Comparison of ENCODE assay signal across 33 cellular contexts in the genomic region with DNA sequence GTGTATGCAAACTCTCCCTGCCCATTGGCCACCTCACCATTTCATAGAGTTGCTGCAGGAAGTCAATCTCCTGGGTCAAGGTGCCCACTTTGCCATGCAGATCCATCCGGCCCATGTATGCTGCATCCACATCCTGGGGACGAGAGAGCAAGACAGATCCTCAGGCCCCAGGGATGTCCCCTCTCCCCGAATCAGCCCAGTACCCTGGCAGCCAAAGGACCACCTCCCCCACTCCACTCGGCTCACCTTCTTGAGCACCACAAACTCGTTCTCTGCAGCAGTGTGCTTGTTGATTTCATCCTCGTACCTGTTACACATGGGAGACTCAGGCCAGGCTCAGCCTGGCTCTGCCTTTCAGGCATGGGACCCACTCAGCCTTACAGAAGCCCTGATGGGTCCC. TPM values are rescaled to one million over a fixed set of nuclear protein-coding genes. Genes with fewer than 3 reads are reported as not detected.
"Had no signal": no experiment of that assay in that cellular context is flagged by ENCODE, and none has a peak within 500 bp of the region (broad histone marks: within the 10 kb centered on the region; RNA-seq: fewer than 3 reads in every experiment).

No MANE protein-coding gene starts in this region.

- H3K36me3 Mint-ChIP-seq: activated naive CD4-positive, alpha-beta T cell treated with anti-CD3 and anti-CD28 coated beads, Interleukin-2, amount 50 U/mL, for 72 hours; IgD-negative memory B cell had no signal

- H3K27ac Mint-ChIP-seq: activated CD4-positive, alpha-beta T cell treated with anti-CD3 and anti-CD28 coated beads, Interleukin-2, amount 10 ng/mL, durations not matched to agents 24 days and 14 days; activated CD8-positive, alpha-beta T cell treated with anti-CD3 and anti-CD28 coated beads for 36 hours; activated naive CD4-positive, alpha-beta T cell treated with anti-CD3 and anti-CD28 coated beads for 36 hours; activated naive CD4-positive, alpha-beta T cell treated with anti-CD3 and anti-CD28 coated beads, Interleukin-2, amount 50 U/mL, for 72 hours; activated T-helper 1 cell treated with anti-CD3 and anti-CD28 coated beads, Interleukin-12 subunit alpha, Interleukin-12 subunit beta, Interleukin-2, Interleukin-4 antibody, amounts not matched to agents 30 ng/mL and 10 ng/mL and 1 ng/mL, durations not matched to agents 14 hours and 24 hours and 36 hours; IgD-negative memory B cell; T-helper 1 cell treated with Interleukin-12 subunit alpha and Interleukin-12 subunit beta and Interleukin-4 antibody, amounts not matched to agents 30 μg/mL and 1 μg/mL, for 36 hours; T-helper 2 cell treated with Interferon-gamma antibody and Interleukin-4, amounts not matched to agents 5 μg/mL and 100 μg/mL, for 36 hours had no signal

- H3K4me3 Mint-ChIP-seq: activated CD4-positive, alpha-beta T cell treated with anti-CD3 and anti-CD28 coated beads, Interleukin-2, amount 10 ng/mL, durations not matched to agents 24 days and 14 days; activated CD8-positive, alpha-beta T cell treated with anti-CD3 and anti-CD28 coated beads for 36 hours; activated naive CD4-positive, alpha-beta T cell treated with anti-CD3 and anti-CD28 coated beads for 36 hours; activated T-cell treated with anti-CD3 and anti-CD28 coated beads, Interleukin-2, amount 50 U/mL, for 4 hours; activated T-helper 1 cell treated with anti-CD3 and anti-CD28 coated beads, Interleukin-12 subunit alpha, Interleukin-12 subunit beta, Interleukin-2, Interleukin-4 antibody, amounts not matched to agents 30 ng/mL and 10 ng/mL and 1 ng/mL, durations not matched to agents 14 hours and 24 hours and 36 hours; IgD-negative memory B cell; T-helper 1 cell treated with Interleukin-12 subunit alpha and Interleukin-12 subunit beta and Interleukin-4 antibody, amounts not matched to agents 30 μg/mL and 1 μg/mL, for 36 hours; T-helper 2 cell treated with Interferon-gamma antibody and Interleukin-4, amounts not matched to agents 5 μg/mL and 100 μg/mL, for 36 hours had no signal

- ATAC-seq: activated CD8-positive, alpha-beta T cell treated with anti-CD3 and anti-CD28 coated beads for 36 hours; activated naive CD4-positive, alpha-beta T cell treated with anti-CD3 and anti-CD28 coated beads, Interleukin-2, amount 50 U/mL, for 72 hours; activated T-cell treated with anti-CD3 and anti-CD28 coated beads, Interleukin-2, amount 50 U/mL, for 4 hours; Panc1 had no signal

- H3K9me3 Mint-ChIP-seq: activated CD4-positive, alpha-beta T cell treated with anti-CD3 and anti-CD28 coated beads, Interleukin-2, amount 10 ng/mL, durations not matched to agents 24 days and 14 days; activated CD8-positive, alpha-beta T cell treated with anti-CD3 and anti-CD28 coated beads for 36 hours; activated naive CD4-positive, alpha-beta T cell treated with anti-CD3 and anti-CD28 coated beads for 36 hours; activated naive CD4-positive, alpha-beta T cell treated with anti-CD3 and anti-CD28 coated beads, Interleukin-2, amount 50 U/mL, for 72 hours; activated T-cell treated with anti-CD3 and anti-CD28 coated beads, Interleukin-2, amount 50 U/mL, for 4 hours; activated T-helper 1 cell treated with anti-CD3 and anti-CD28 coated beads, Interleukin-12 subunit alpha, Interleukin-12 subunit beta, Interleukin-2, Interleukin-4 antibody, amounts not matched to agents 30 ng/mL and 10 ng/mL and 1 ng/mL, durations not matched to agents 14 hours and 24 hours and 36 hours; IgD-negative memory B cell; T-helper 1 cell treated with Interleukin-12 subunit alpha and Interleukin-12 subunit beta and Interleukin-4 antibody, amounts not matched to agents 30 μg/mL and 1 μg/mL, for 36 hours; T-helper 2 cell treated with Interferon-gamma antibody and Interleukin-4, amounts not matched to agents 5 μg/mL and 100 μg/mL, for 36 hours had no signal

- H3K27me3 Mint-ChIP-seq: activated CD8-positive, alpha-beta T cell treated with anti-CD3 and anti-CD28 coated beads for 36 hours had no signal

- DNase-seq: activated CD4-positive, alpha-beta T cell treated with anti-CD3 and anti-CD28 coated beads, Interleukin-2, amount 10 ng/mL, durations not matched to agents 24 days and 14 days; activated CD4-positive, alpha-beta T cell treated with anti-CD3 and anti-CD28 coated beads, Interleukin-2, amount 50 U/mL, for 4 hours; activated CD8-positive, alpha-beta T cell treated with anti-CD3 and anti-CD28 coated beads for 36 hours; activated gamma-delta T cell treated with Interleukin-2 at 50 U/mL for 16 hours; activated naive CD4-positive, alpha-beta T cell treated with anti-CD3 and anti-CD28 coated beads for 36 hours; activated T-cell treated with anti-CD3 and anti-CD28 coated beads, Interleukin-2, amount 50 U/mL, for 4 hours; adrenal gland; anterior cingulate cortex; brain microvascular endothelial cell; Karpas-422; KBM-7; NCI-H1048; NCI-H1105 treated with DMSO at 0.1 percent for 48 hours; NCI-H1436; NCI-H1694; NCI-H1930; NCI-H2081 treated with DMSO at 0.1 percent for 48 hours; NCI-H226; NCI-H446 treated with DMSO at 0.1 percent for 48 hours; NCI-H524; NCI-H69; SHP77 treated with DMSO at 0.1 percent for 48 hours; SK-N-SH had no signal

- H3K4me1 Mint-ChIP-seq: IgD-negative memory B cell had no signal

RNA-seq across cellular contexts. Expression of a gene that starts 4.1 kb away (rescaled TPM):
- total RNA-seq: activated CD4-positive, alpha-beta T cell treated with anti-CD3 and anti-CD28 coated beads, Interleukin-2, amount 10 ng/mL, durations not matched to agents 24 days and 14 days; activated naive CD4-positive, alpha-beta T cell treated with anti-CD3 and anti-CD28 coated beads for 36 hours; activated T-helper 1 cell treated with anti-CD3 and anti-CD28 coated beads, Interleukin-12 subunit alpha, Interleukin-12 subunit beta, Interleukin-2, Interleukin-4 antibody, amounts not matched to agents 30 ng/mL and 10 ng/mL and 1 ng/mL, durations not matched to agents 14 hours and 24 hours and 36 hours; adrenal gland; MCF 10A had no signal
- polyA plus RNA-seq: IgD-negative memory B cell, SK-N-SH had no signal

RNA-seq across cellular contexts. Expression of a gene that starts 16.1 kb away (rescaled TPM):
- total RNA-seq: activated CD4-positive, alpha-beta T cell treated with anti-CD3 and anti-CD28 coated beads, Interleukin-2, amount 10 ng/mL, durations not matched to agents 24 days and 14 days; activated CD8-positive, alpha-beta memory T cell treated with anti-CD3 and anti-CD28 coated beads for 36 hours; activated naive CD4-positive, alpha-beta T cell treated with anti-CD3 and anti-CD28 coated beads for 36 hours; activated naive CD4-positive, alpha-beta T cell treated with anti-CD3 and anti-CD28 coated beads, Interleukin-2, amount 50 U/mL, for 72 hours; activated T-cell treated with anti-CD3 and anti-CD28 coated beads, Interleukin-2, amount 50 U/mL, for 4 hours; activated T-helper 1 cell treated with anti-CD3 and anti-CD28 coated beads, Interleukin-12 subunit alpha, Interleukin-12 subunit beta, Interleukin-2, Interleukin-4 antibody, amounts not matched to agents 30 ng/mL and 10 ng/mL and 1 ng/mL, durations not matched to agents 14 hours and 24 hours and 36 hours; MCF 10A; RPMI7951; SJSA1 had no signal
- polyA plus RNA-seq: IgD-negative memory B cell, SK-N-SH had no signal

RNA-seq across cellular contexts. Expression of a gene that starts 18.8 kb away (rescaled TPM):
- total RNA-seq: activated CD4-positive, alpha-beta T cell treated with anti-CD3 and anti-CD28 coated beads, Interleukin-2, amount 10 ng/mL, durations not matched to agents 24 days and 14 days; activated CD8-positive, alpha-beta memory T cell treated with anti-CD3 and anti-CD28 coated beads for 36 hours; activated CD8-positive, alpha-beta T cell treated with anti-CD3 and anti-CD28 coated beads for 36 hours; activated naive CD4-positive, alpha-beta T cell treated with anti-CD3 and anti-CD28 coated beads for 36 hours; activated naive CD4-positive, alpha-beta T cell treated with anti-CD3 and anti-CD28 coated beads, Interleukin-2, amount 50 U/mL, for 72 hours; activated T-cell treated with anti-CD3 and anti-CD28 coated beads, Interleukin-2, amount 50 U/mL, for 4 hours; activated T-helper 1 cell treated with anti-CD3 and anti-CD28 coated beads, Interleukin-12 subunit alpha, Interleukin-12 subunit beta, Interleukin-2, Interleukin-4 antibody, amounts not matched to agents 30 ng/mL and 10 ng/mL and 1 ng/mL, durations not matched to agents 14 hours and 24 hours and 36 hours; adrenal gland; MCF 10A had no signal
- polyA plus RNA-seq: IgD-negative memory B cell, SK-N-SH had no signal

RNA-seq across cellular contexts. Expression of a gene that starts 34.1 kb away (rescaled TPM):
- total RNA-seq: activated CD8-positive, alpha-beta memory T cell treated with anti-CD3 and anti-CD28 coated beads for 36 hours; activated CD8-positive, alpha-beta T cell treated with anti-CD3 and anti-CD28 coated beads for 36 hours; activated naive CD4-positive, alpha-beta T cell treated with anti-CD3 and anti-CD28 coated beads for 36 hours; activated T-cell treated with anti-CD3 and anti-CD28 coated beads, Interleukin-2, amount 50 U/mL, for 4 hours; adrenal gland; MCF 10A had no signal
- polyA plus RNA-seq: adrenal gland, IgD-negative memory B cell, SK-N-SH had no signal

RNA-seq across cellular contexts. Expression of a gene that starts 52.8 kb away (rescaled TPM):
- total RNA-seq: activated CD4-positive, alpha-beta T cell treated with anti-CD3 and anti-CD28 coated beads, Interleukin-2, amount 10 ng/mL, durations not matched to agents 24 days and 14 days; activated CD8-positive, alpha-beta memory T cell treated with anti-CD3 and anti-CD28 coated beads for 36 hours; activated CD8-positive, alpha-beta T cell treated with anti-CD3 and anti-CD28 coated beads for 36 hours; activated naive CD4-positive, alpha-beta T cell treated with anti-CD3 and anti-CD28 coated beads for 36 hours; activated naive CD4-positive, alpha-beta T cell treated with anti-CD3 and anti-CD28 coated beads, Interleukin-2, amount 50 U/mL, for 72 hours; activated T-cell treated with anti-CD3 and anti-CD28 coated beads, Interleukin-2, amount 50 U/mL, for 4 hours; activated T-helper 1 cell treated with anti-CD3 and anti-CD28 coated beads, Interleukin-12 subunit alpha, Interleukin-12 subunit beta, Interleukin-2, Interleukin-4 antibody, amounts not matched to agents 30 ng/mL and 10 ng/mL and 1 ng/mL, durations not matched to agents 14 hours and 24 hours and 36 hours; adrenal gland; MCF 10A; RPMI7951 had no signal
- polyA plus RNA-seq: adrenal gland, IgD-negative memory B cell, SK-N-SH had no signal
